Comparison of ENCODE assay signal across 22 cellular contexts in genomic region chr17:18937981-18938691, GRCh38. TPM values are rescaled to one million over a fixed set of nuclear protein-coding genes. Genes with fewer than 3 reads are reported as not detected.
"Had no signal": no experiment of that assay in that cellular context is flagged by ENCODE, and none has a peak within 500 bp of the region (broad histone marks: within the 10 kb centered on the region; RNA-seq: fewer than 3 reads in every experiment).

No MANE protein-coding gene starts in this region.

- DNase-seq: activated CD4-positive, alpha-beta T cell treated with anti-CD3 and anti-CD28 coated beads, Interleukin-2, amount 10 ng/mL, durations not matched to agents 24 days and 14 days; activated CD8-positive, alpha-beta T cell treated with anti-CD3 and anti-CD28 coated beads for 36 hours; activated effector memory CD4-positive, alpha-beta T cell treated with Interleukin-2 at 50 U/mL for 16 hours; activated naive CD4-positive, alpha-beta T cell treated with anti-CD3 and anti-CD28 coated beads, Interleukin-2, amount 50 U/mL, for 16 hours; activated T-cell treated with anti-CD3 and anti-CD28 coated beads, Interleukin-2, amount 50 U/mL, for 4 hours; cortex of kidney; naive B cell; stimulated activated CD4-positive, alpha-beta T cell treated with anti-CD3 and anti-CD28 coated beads, Interleukin-2, amount 100 ng/mL, for 24 hours; stimulated activated naive CD8-positive, alpha-beta T cell treated with anti-CD3 and anti-CD28 coated beads, Interleukin-15, Interleukin-2, amounts not matched to agents 100 U/mL and 50 U/mL, for 24 hours; substantia nigra; T1000; tibial artery had no signal

- H3K9me3 ChIP-seq: ascending aorta, prostate gland, right atrium auricular region, tibial artery had no signal

- H3K36me3 Mint-ChIP-seq: memory B cell, naive B cell had no signal

- H3K4me1 Mint-ChIP-seq: neural crest cell had no signal

- H3K4me1 ChIP-seq: ascending aorta, prostate gland, right atrium auricular region had no signal

- H3K4me3 Mint-ChIP-seq: activated CD4-positive, alpha-beta T cell treated with anti-CD3 and anti-CD28 coated beads, Interleukin-2, amount 10 ng/mL, durations not matched to agents 24 days and 14 days; activated CD8-positive, alpha-beta T cell treated with anti-CD3 and anti-CD28 coated beads for 36 hours; activated T-cell treated with anti-CD3 and anti-CD28 coated beads, Interleukin-2, amount 50 U/mL, for 4 hours; central memory CD8-positive, alpha-beta T cell; memory B cell; naive B cell; neural crest cell had no signal

- H3K4me3 ChIP-seq: ascending aorta, prostate gland, right atrium auricular region, tibial artery had no signal

- H3K27ac ChIP-seq: ascending aorta, prostate gland, right atrium auricular region, tibial artery had no signal

- H3K36me3 ChIP-seq: ascending aorta, prostate gland, right atrium auricular region, tibial artery had no signal

- ATAC-seq: activated CD8-positive, alpha-beta T cell treated with anti-CD3 and anti-CD28 coated beads for 36 hours; activated T-cell treated with anti-CD3 and anti-CD28 coated beads, Interleukin-2, amount 50 U/mL, for 4 hours; stimulated activated naive CD8-positive, alpha-beta T cell treated with anti-CD3 and anti-CD28 coated beads, Interleukin-15, Interleukin-2, amounts not matched to agents 100 U/mL and 50 U/mL, for 24 hours had no signal

- H3K9me3 Mint-ChIP-seq: activated CD4-positive, alpha-beta T cell treated with anti-CD3 and anti-CD28 coated beads, Interleukin-2, amount 10 ng/mL, durations not matched to agents 24 days and 14 days; activated CD8-positive, alpha-beta T cell treated with anti-CD3 and anti-CD28 coated beads for 36 hours; activated T-cell treated with anti-CD3 and anti-CD28 coated beads, Interleukin-2, amount 50 U/mL, for 4 hours; central memory CD8-positive, alpha-beta T cell; memory B cell; naive B cell; neural crest cell had no signal

- H3K27me3 ChIP-seq: ascending aorta, right atrium auricular region had no signal

- H3K27ac Mint-ChIP-seq: activated CD4-positive, alpha-beta T cell treated with anti-CD3 and anti-CD28 coated beads, Interleukin-2, amount 10 ng/mL, durations not matched to agents 24 days and 14 days; activated CD8-positive, alpha-beta T cell treated with anti-CD3 and anti-CD28 coated beads for 36 hours; memory B cell had no signal

RNA-seq across cellular contexts. Expression of gene SLC5A10, which starts 13.8 kb away (rescaled TPM):
- total RNA-seq: activated CD4-positive, alpha-beta T cell treated with anti-CD3 and anti-CD28 coated beads, Interleukin-2, amount 10 ng/mL, durations not matched to agents 24 days and 14 days; activated CD8-positive, alpha-beta T cell treated with anti-CD3 and anti-CD28 coated beads for 36 hours; activated T-cell treated with anti-CD3 and anti-CD28 coated beads, Interleukin-2, amount 50 U/mL, for 4 hours; ascending aorta; frontal cortex; kidney epithelial cell; neural crest cell; osteoblast; prostate gland; skeletal muscle tissue had no signal
